ENCODE assay signal across 9 cellular contexts in genomic region chr1:155128755-155129473, GRCh38. TPM values are rescaled to one million over a fixed set of nuclear protein-coding genes. Genes with fewer than 3 reads are reported as not detected.
DNase-seq lines count a peak whose midpoint lies in the region; ATAC-seq and TF ChIP-seq lines count a peak whose summit lies in the region.
"Had no signal": no experiment of that assay in that cellular context is flagged by ENCODE, and none has a peak within 500 bp of the region (broad histone marks: within the 10 kb centered on the region; RNA-seq: fewer than 3 reads in every experiment).

No MANE protein-coding gene starts in this region.

- no peak overlapping the region for H4K5ac ChIP-seq in H9 (ENCODE audit: insufficient read length, low read depth, low read length)

- H3K23ac ChIP-seq in H9 (ENCODE audit: insufficient read length, low read depth, low read length): no peak overlapping the region

- H3K27ac Mint-ChIP-seq in H9 (no peak overlapping the region), WTC11 (no peak overlapping the region)

- H3K36me3 Mint-ChIP-seq in H9 (ENCODE audit: insufficient read depth in 1 of 3, low read depth in 3 of 3) (peaks cover 2 to 12% (median 6%) of the 10 kb centered on the region in 3 experiments; a peak in 6 of 7 replicates), WTC11 (peaks cover 16% of the 10 kb centered on the region)

- H4K91ac ChIP-seq in H9 (ENCODE audit: insufficient read length, low read depth, low read length): no peak overlapping the region

- no peaks in the 10 kb centered on the region for H3K79me1 ChIP-seq in H9 (ENCODE audit: insufficient read depth, low read depth, low read length, poor library complexity, severe bottlenecking)

- CTCF ChIA-PET in WTC11 (lab: Charles Lee): interaction anchor here (0.6 to 12.9 kb wide), 19 partner anchors 11 to 195 kb away, joined by 3 to 164 read pairs (median 4); partner anchors contain the start of genes EFNA3, EFNA4, KRTCAP2 and TRIM46

- H3K4me1 Mint-ChIP-seq in H9 (peaks cover 50 to 64% of the 10 kb centered on the region in 2 experiments), WTC11 (peaks cover 55% of the 10 kb centered on the region)

- no peak overlapping the region for H3K27ac ChIP-seq in H9 (ENCODE audit: insufficient read length, low read depth, low read length)
- H3K27ac ChIP-seq: neutrophil had no signal

- intact Hi-C loops in left ventricle myocardium superior (cut with micrococcal nuclease): no loop called here

- H2BK20ac ChIP-seq in H9 (ENCODE audit: low read depth, low read length, poor library complexity, severe bottlenecking): no peak overlapping the region

- POLR2A ChIA-PET in WTC11 (lab: Charles Lee): interaction anchor here (0.8 to 2.1 kb wide), 6 partner anchors 31 to 46 kb away, joined by 3 to 9 read pairs (median 4); partner anchors contain the start of gene KRTCAP2

- H4K8ac ChIP-seq in H9 (replicated peaks; ENCODE audit: insufficient read length, low read depth, low read length): no peak overlapping the region

- H3K4ac ChIP-seq in H9 (ENCODE audit: low read depth, low read length): no peak overlapping the region

- no peak overlapping the region for H3T11ph ChIP-seq in H9 (ENCODE audit: low read length)

- ATAC-seq in WTC11 (no peak), left ventricle myocardium superior (peak; percentile 18), GM19463 (IDR thresholded peaks at IDR 0.05; ENCODE audit: unreplicated experiment) (no peak), GM21360 (IDR thresholded peaks at IDR 0.05; ENCODE audit: unreplicated experiment) (no peak)

- H3K9me3 Mint-ChIP-seq in H9: no peaks in the 10 kb centered on the region; a peak in 1 of 5 replicates
- no peaks in the 10 kb centered on the region for H3K9me3 Mint-ChIP-seq in WTC11

- no peaks in the 10 kb centered on the region for H3K79me2 ChIP-seq in H9 (ENCODE audit: insufficient read depth, low read length)

- no peaks in the 10 kb centered on the region; the same call in 1 of the 2 replicates for H3K4me1 ChIP-seq in H9 (ENCODE audit: insufficient read depth, low read length)

- peaks cover 2% of the 10 kb centered on the region for H4K20me1 ChIP-seq in H9 (ENCODE audit: control insufficient read depth, insufficient read depth, insufficient read length)

- no peaks in the 10 kb centered on the region for H3K9me3 ChIP-seq in H9 (ENCODE audit: control insufficient read depth, low read depth, low read length)
- H3K9me3 ChIP-seq: neutrophil had no signal

- H3K9ac ChIP-seq in H9 (ENCODE audit: extremely low read depth, insufficient read length, low read length): no peak overlapping the region

- no CpG with 5 or more reads among the region's 14 CpGs for whole genome bisulfite sequencing in H9 (ENCODE audit: extremely low coverage, insufficient read length, low lambda C conversion rate)

- H3K56ac ChIP-seq in H9 (ENCODE audit: insufficient read length, low read depth, low read length): no peak overlapping the region

- H3K4me2 ChIP-seq in H9 (ENCODE audit: insufficient read depth, insufficient read length, low read length): peak overlapping the region; percentile 92

- no peak overlapping the region for H2BK120ac ChIP-seq in H9 (ENCODE audit: low read depth, low read length, poor library complexity, severe bottlenecking)

- peaks cover 27% of the 10 kb centered on the region for H3K23me2 ChIP-seq in H9 (ENCODE audit: insufficient read length, low read depth, low read length, poor library complexity, severe bottlenecking)

- no peak overlapping the region for H2BK12ac ChIP-seq in H9 (ENCODE audit: insufficient read length, low read depth, low read length)

- H3K18ac ChIP-seq in H9 (ENCODE audit: insufficient read length, low read depth, low read length): no peak overlapping the region

- H2BK15ac ChIP-seq in H9 (ENCODE audit: low read depth, low read length): no peak overlapping the region

- H3K14ac ChIP-seq in H9 (ENCODE audit: insufficient read depth, low read length): no peak overlapping the region

- DNase-seq in H9: peak; percentile 49
- DNase-seq in WTC11 (ENCODE audit: low spot score): no peak
- DNase-seq in left ventricle myocardium superior: peak; percentile 50
- DNase-seq in putamen (ENCODE audit: low spot score): peak; percentile 69
- no peak for DNase-seq in NOMO-1 treated with DMSO at 0.1 percent for 48 hours (lab: John Stamatoyannopoulos, UW; ENCODE audit: unreplicated experiment)
- no peak for DNase-seq in HUDEP-2 (lab: John Stamatoyannopoulos, UW; ENCODE audit: unreplicated experiment in 76 of 76)

- TF ChIP-seq CTCF in H9 (conservative IDR thresholded peaks at IDR 0.05): no peak
- no peak for TF ChIP-seq CTCF in WTC11 (IDR thresholded peaks at IDR 0.05)

- H3K4me3 Mint-ChIP-seq in H9 (peak overlapping the region; percentile 55 to 82), WTC11 (peak overlapping the region; percentile 90)

- no peak overlapping the region for H2AK5ac ChIP-seq in H9 (ENCODE audit: insufficient read length, low read length)

- H2BK5ac ChIP-seq in H9 (ENCODE audit: insufficient read length, low read length): no peak overlapping the region

- H3K27me3 ChIP-seq in H9 (ENCODE audit: insufficient read depth, low read length): peaks cover 34% of the 10 kb centered on the region; the same call in 1 of the 2 replicates

- H3K27me3 Mint-ChIP-seq in H9 (ENCODE audit: low read depth) (peaks cover 79% of the 10 kb centered on the region), WTC11 (ENCODE audit: low read depth) (peaks cover 50% of the 10 kb centered on the region)

- H2AFZ ChIP-seq in H9 (ENCODE audit: low read length): no peak overlapping the region

TF ChIP-seq in WTC11, 78 proteins besides CTCF, POLR2A, EP300 and RAD21:
- peak; percentile 33; the same call in 1 of the 2 replicates for TF ChIP-seq GABPB1 (CRISPR knock-in tag; IDR thresholded peaks at IDR 0.05)
- no peak for TF ChIP-seq GRHL2 (CRISPR knock-in tag; IDR thresholded peaks at IDR 0.05; ENCODE audit: insufficient replicate concordance, severe bottlenecking)
- TF ChIP-seq, protein P1, sequence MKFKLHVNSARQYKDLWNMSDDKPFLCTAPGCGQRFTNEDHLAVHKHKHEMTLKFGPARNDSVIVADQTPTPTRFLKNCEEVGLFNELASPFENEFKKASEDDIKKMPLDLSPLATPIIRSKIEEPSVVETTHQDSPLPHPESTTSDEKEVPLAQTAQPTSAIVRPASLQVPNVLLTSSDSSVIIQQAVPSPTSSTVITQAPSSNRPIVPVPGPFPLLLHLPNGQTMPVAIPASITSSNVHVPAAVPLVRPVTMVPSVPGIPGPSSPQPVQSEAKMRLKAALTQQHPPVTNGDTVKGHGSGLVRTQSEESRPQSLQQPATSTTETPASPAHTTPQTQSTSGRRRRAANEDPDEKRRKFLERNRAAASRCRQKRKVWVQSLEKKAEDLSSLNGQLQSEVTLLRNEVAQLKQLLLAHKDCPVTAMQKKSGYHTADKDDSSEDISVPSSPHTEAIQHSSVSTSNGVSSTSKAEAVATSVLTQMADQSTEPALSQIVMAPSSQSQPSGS (CRISPR knock-in tag; IDR thresholded peaks at IDR 0.05; ENCODE audit: borderline replicate concordance, low read depth): no peak
- TF ChIP-seq FOXP1 (CRISPR knock-in tag; IDR thresholded peaks at IDR 0.05; ENCODE audit: borderline replicate concordance): 0 out of 2 replicates have a peak, but pooled peaks have one; percentile 40

RNA-seq across cellular contexts. Expression of gene EFNA1, which starts 1.2 kb away (rescaled TPM):
- total RNA-seq in H9 (2021) (1.4 and 1.9 TPM in 2 replicates), WTC11 (2021) (6.0 to 7.3 TPM (median 6.5 TPM) in 3 replicates), left ventricle myocardium superior (51.0 TPM)

RNA-seq across cellular contexts. Expression of gene SLC50A1, which starts 6.7 kb away (rescaled TPM):
- 24.9 and 26.0 TPM in 2 replicates for total RNA-seq in H9 (2021)
- 39.0 to 47.8 TPM (median 46.0 TPM) in 3 replicates for total RNA-seq in WTC11 (2021)
- 8.8 TPM for total RNA-seq in left ventricle myocardium superior

RNA-seq across cellular contexts. Expression of gene DPM3, which starts 11.4 kb away (rescaled TPM):
- 47.4 and 48.5 TPM in 2 replicates for total RNA-seq in H9 (2021)
- 70.6 to 79.8 TPM (median 73.5 TPM) in 3 replicates for total RNA-seq in WTC11 (2021)
- 52.4 TPM for total RNA-seq in left ventricle myocardium superior

RNA-seq across cellular contexts. Expression of gene KRTCAP2, which starts 44.2 kb away (rescaled TPM):
- total RNA-seq in H9 (2021) (149 and 152 TPM in 2 replicates), WTC11 (2021) (104 to 161 TPM (median 147 TPM) in 3 replicates), left ventricle myocardium superior (134 TPM)

RNA-seq across cellular contexts. Expression of gene TRIM46, which starts 44.7 kb away (rescaled TPM):
- 16.5 and 18.4 TPM in 2 replicates for total RNA-seq in H9 (2021)
- total RNA-seq in WTC11 (2021): 20.3 to 22.1 TPM (median 21.4 TPM) in 3 replicates
- 0.22 TPM for total RNA-seq in left ventricle myocardium superior

Comparison
In these comparisons a context has a peak if more than half of its experiments do, and no peak if none do; other contexts are left out.
1. DNase-seq: peak in H9 (single experiment), left ventricle myocardium superior (single experiment) and putamen (single experiment); none in WTC11 (single experiment), NOMO-1 treated with DMSO at 0.1 percent for 48 hours (single experiment) and HUDEP-2 (0 of 76).